Comparison of ENCODE assay signal across 19 cellular contexts in the genomic region with DNA sequence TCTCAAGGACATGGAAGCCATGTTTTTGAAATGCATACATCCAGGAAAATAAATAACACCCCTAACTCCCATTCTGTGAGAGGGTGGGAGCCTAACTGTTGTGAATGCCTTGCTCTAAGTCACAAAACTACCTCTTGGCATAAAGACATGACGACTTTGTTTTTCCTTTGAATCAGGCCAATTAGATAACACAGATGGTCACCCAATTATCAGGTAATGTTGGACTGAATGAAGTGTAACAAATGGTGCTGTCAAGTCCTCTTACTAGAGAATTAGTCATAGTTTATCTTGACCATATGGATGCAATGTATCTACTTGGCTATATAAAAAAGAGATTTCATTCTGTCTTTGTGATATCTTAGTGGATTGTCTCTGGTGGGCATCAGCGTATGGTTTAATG.
"Had no signal": no experiment of that assay in that cellular context is flagged by ENCODE, and none has a peak within 500 bp of the region (broad histone marks: within the 10 kb centered on the region; RNA-seq: fewer than 3 reads in every experiment).

No MANE protein-coding gene starts in this region.

- H3K4me2 ChIP-seq: neural progenitor cell had no signal

- H3K9ac ChIP-seq: neural progenitor cell had no signal

- H3K4me3 ChIP-seq: left ventricle myocardium inferior, lower lobe of right lung, neural progenitor cell, pancreas had no signal

- DNase-seq: effector CD4-positive, alpha-beta T cell; endodermal cell; erythroblast; foreskin keratinocyte; kidney; left cardiac atrium; left ventricle myocardium inferior; lower lobe of right lung; midbrain; nucleus accumbens; pancreas; right cardiac atrium; small intestine; stimulated activated CD4-positive, alpha-beta T cell treated with anti-CD3 and anti-CD28 coated beads, Interleukin-12 subunit alpha, Interleukin-12 subunit beta, amount 100 ng/mL, for 4 hours; stimulated activated naive CD4-positive, alpha-beta T cell; trophoblast cell had no signal

- H3K27ac ChIP-seq: foreskin keratinocyte, left ventricle myocardium inferior, lower lobe of right lung, neural progenitor cell, pancreas had no signal

- H3K27me3 ChIP-seq: foreskin keratinocyte, neural progenitor cell, pancreas had no signal

- H2AFZ ChIP-seq: neural progenitor cell had no signal

- ATAC-seq: foreskin keratinocyte; left cardiac atrium; lower lobe of right lung; natural killer cell treated with Interleukin-12 subunit alpha and Interleukin-12 subunit beta and Interleukin-15 and Interleukin-18, amount 100 ng/mL, for 72 hours; pancreas; right cardiac atrium had no signal

- H3K9me3 ChIP-seq: lower lobe of right lung, pancreas had no signal

- FAIRE-seq: endothelial cell of umbilical vein, kidney, pancreas, small intestine had no signal

- H3K36me3 ChIP-seq: left ventricle myocardium inferior, lower lobe of right lung, neural progenitor cell, pancreas had no signal

- H3K4me1 ChIP-seq: foreskin keratinocyte, left ventricle myocardium inferior, lower lobe of right lung, neural progenitor cell, pancreas had no signal
